In genomic region chr5:113663879-113664278, GRCh38 we compare ENCODE assay signal across 8 cellular contexts.
DNase-seq lines count a peak whose midpoint lies in the region; ATAC-seq and TF ChIP-seq lines count a peak whose summit lies in the region.

No MANE protein-coding gene starts in this region.

- 63 to 65% methylated on average over 4 of the region's 4 CpGs for WGBS in lung, 2 donors

- DNase-seq in CD1c-positive myeloid dendritic cell (ENCODE audit: extremely low spot score) (peak; percentile 26), MG63 (peak; percentile 14), lung (ENCODE audit: low spot score) (no peak), NCI-H526 treated with DMSO at 0.1 percent for 48 hours (lab: John Stamatoyannopoulos, UW) (no peak), NCI-H446 treated with DMSO at 0.1 percent for 48 hours (lab: John Stamatoyannopoulos, UW) (no peak)
- peak; percentile 20 for DNase-seq in activated naive CD8-positive, alpha-beta T cell treated with anti-CD3 and anti-CD28 coated beads for 36 hours

- no peaks in the 10 kb centered on the region for H3K36me3 Mint-ChIP-seq in activated naive CD8-positive, alpha-beta T cell treated with anti-CD3 and anti-CD28 coated beads for 36 hours

- peak; percentile 12 for TF ChIP-seq CTCF in lung (IDR thresholded peaks at IDR 0.05; ENCODE audit: control extremely low read depth, extremely low read depth)

- H3K27me3 ChIP-seq in MG63 (peaks cover 3% of the 10 kb centered on the region; the same call in 1 of the 2 replicates), lung (ENCODE audit: control insufficient read depth, insufficient read depth) (no peaks in the 10 kb centered on the region)

- no peak overlapping the region for H3K4me3 Mint-ChIP-seq in activated naive CD8-positive, alpha-beta T cell treated with anti-CD3 and anti-CD28 coated beads for 36 hours

- H3K9me3 ChIP-seq in MG63 (no peaks in the 10 kb centered on the region; the same call in 1 of the 2 replicates), lung (ENCODE audit: control insufficient read depth in 2 of 2, insufficient read depth in 1 of 2, low read length in 1 of 2) (peaks cover 0 to 1% of the 10 kb centered on the region in 2 donors)

- H3K36me3 ChIP-seq in MG63, result no peaks in the 10 kb centered on the region
- no peaks in the 10 kb centered on the region for H3K36me3 ChIP-seq in lung (ENCODE audit: control insufficient read depth in 2 of 2, insufficient read depth in 2 of 2, low read length in 2 of 2)

- H3K4me3 ChIP-seq in MG63 (no peak overlapping the region), lung (no peak overlapping the region)

- no peak overlapping the region for H3K27ac Mint-ChIP-seq in activated naive CD8-positive, alpha-beta T cell treated with anti-CD3 and anti-CD28 coated beads for 36 hours

- H3K27ac ChIP-seq in lung (ENCODE audit: low read depth in 1 of 2, low read length in 1 of 2), result no peak overlapping the region

- peaks cover 0 to 1% of the 10 kb centered on the region in 2 donors for H3K4me1 ChIP-seq in lung (ENCODE audit: control insufficient read depth in 2 of 2, insufficient read depth in 2 of 2, low read length in 2 of 2)

- H3K4me1 Mint-ChIP-seq in activated naive CD8-positive, alpha-beta T cell treated with anti-CD3 and anti-CD28 coated beads for 36 hours, result no peaks in the 10 kb centered on the region

- H3K9me3 Mint-ChIP-seq in activated naive CD8-positive, alpha-beta T cell treated with anti-CD3 and anti-CD28 coated beads for 36 hours, result peaks cover under 1% of the 10 kb centered on the region

- H3K27me3 Mint-ChIP-seq in activated naive CD8-positive, alpha-beta T cell treated with anti-CD3 and anti-CD28 coated beads for 36 hours, result peaks cover 18% of the 10 kb centered on the region

- ATAC-seq in GM19324 (IDR thresholded peaks at IDR 0.05; ENCODE audit: low FRiP score, unreplicated experiment), result peak; percentile 68
- ATAC-seq in lung (ENCODE audit: insufficient read depth, low FRiP score), result no peak
- ATAC-seq in HG03442 (IDR thresholded peaks at IDR 0.05; ENCODE audit: unreplicated experiment), result no peak

Comparison
In these comparisons a context has a peak if more than half of its experiments do, and no peak if none do; other contexts are left out.
1. DNase-seq: peak in CD1c-positive myeloid dendritic cell (single experiment), MG63 (single experiment) and activated naive CD8-positive, alpha-beta T cell treated with anti-CD3 and anti-CD28 coated beads for 36 hours (single experiment); none in lung (single experiment), NCI-H526 treated with DMSO at 0.1 percent for 48 hours (single experiment) and NCI-H446 treated with DMSO at 0.1 percent for 48 hours (single experiment).